In genomic region chr17:19386276-19386863, GRCh38 we compare ENCODE assay signal across 8 cellular contexts.
DNase-seq lines count a peak whose midpoint lies in the region; ATAC-seq and TF ChIP-seq lines count a peak whose summit lies in the region.

No MANE protein-coding gene starts in this region.

- ATAC-seq in GM19328 (IDR thresholded peaks at IDR 0.05; ENCODE audit: unreplicated experiment) (no peak), HG03439 (IDR thresholded peaks at IDR 0.05; ENCODE audit: unreplicated experiment) (no peak)

- POLR2A ChIA-PET in HEK293T (lab: Yijun Ruan, JAX) = interaction anchor here (0.9 to 9.6 kb wide), 2 partner anchors 7 to 17 kb away, joined by 3 to 112 read pairs; partner anchors contain the start of gene MAPK7

- H3K4me3 ChIP-seq in NB4 (ENCODE audit: low read depth, low read length) (peak overlapping the region; percentile 73), muscle layer of duodenum (ENCODE audit: low read depth in 1 of 2, low read length in 2 of 2) (peak overlapping the region; percentile 39 to 58)

- TF ChIP-seq POLR2A in NB4 (IDR thresholded peaks at IDR 0.05; ENCODE audit: extremely low read depth, insufficient read length) = no peak

- H3K27me3 ChIP-seq in muscle layer of duodenum (ENCODE audit: low read depth, low read length) = no peaks in the 10 kb centered on the region

- no peaks in the 10 kb centered on the region for H3K9me3 ChIP-seq in muscle layer of duodenum (ENCODE audit: control insufficient read depth in 1 of 2, low read length in 2 of 2)

- peaks cover 31 to 62% of the 10 kb centered on the region in 2 donors for H3K4me1 ChIP-seq in muscle layer of duodenum (ENCODE audit: control insufficient read depth in 1 of 2, insufficient read depth in 2 of 2, low read length in 2 of 2)

- CTCF ChIA-PET in HEK293T (lab: Yijun Ruan, JAX) = no interaction called here

- peak overlapping the region; percentile 94 for H3K27ac ChIP-seq in muscle layer of duodenum (ENCODE audit: low read length)

- TF ChIP-seq CTCF in NB4 (IDR thresholded peaks at IDR 0.05; ENCODE audit: low read depth, low read length) = no peak

- H3K36me3 ChIP-seq in muscle layer of duodenum (ENCODE audit: control insufficient read depth in 1 of 2, insufficient read depth in 2 of 2, low read length in 2 of 2) = peaks cover 14 to 26% of the 10 kb centered on the region in 2 donors

- DNase-seq in AG08395 (ENCODE audit: low spot score) (peak; percentile 83), NB4 (ENCODE audit: low read depth) (peak; percentile 96), dedifferentiated amniotic fluid mesenchymal stem cell (ENCODE audit: extremely low spot score) (peak; percentile 52), HEK293T (ENCODE audit: extremely low spot score) (no peak), inferior parietal cortex (ENCODE audit: extremely low spot score) (no peak)

TF ChIP-seq in HEK293T, 16 proteins besides CTCF, POLR2A, EP300 and RAD21:
- TF ChIP-seq SUZ12 (IDR thresholded peaks at IDR 0.05) (no peak), FOXK2 (IDR thresholded peaks at IDR 0.05) (no peak), FOXM1 (IDR thresholded peaks at IDR 0.05; ENCODE audit: borderline replicate concordance) (no peak), FOXA1 (IDR thresholded peaks at IDR 0.05) (no peak), HDGF (IDR thresholded peaks at IDR 0.05; ENCODE audit: borderline replicate concordance) (no peak), ELF4 (IDR thresholded peaks at IDR 0.05) (no peak), L3MBTL2 (conservative IDR thresholded peaks at IDR 0.05) (no peak), TARDBP (IDR thresholded peaks at IDR 0.05) (no peak), LEF1 (IDR thresholded peaks at IDR 0.05; ENCODE audit: borderline replicate concordance) (no peak), CTBP1 (IDR thresholded peaks at IDR 0.05; ENCODE audit: borderline replicate concordance) (no peak), NFRKB (IDR thresholded peaks at IDR 0.05) (no peak), SP1 (IDR thresholded peaks at IDR 0.05) (no peak), BHLHE40 (IDR thresholded peaks at IDR 0.05; ENCODE audit: borderline replicate concordance) (no peak), ARNT (IDR thresholded peaks at IDR 0.05) (no peak), PKNOX1 (IDR thresholded peaks at IDR 0.05) (no peak), ZNF384 (IDR thresholded peaks at IDR 0.05) (no peak)

Comparison
In these comparisons a context has a peak if more than half of its experiments do, and no peak if none do; other contexts are left out.
1. DNase-seq: peak in AG08395 (single experiment), NB4 (single experiment) and dedifferentiated amniotic fluid mesenchymal stem cell (single experiment); none in HEK293T (single experiment) and inferior parietal cortex (single experiment).